ENCODE assay signal across 8 cellular contexts in the genomic region with DNA sequence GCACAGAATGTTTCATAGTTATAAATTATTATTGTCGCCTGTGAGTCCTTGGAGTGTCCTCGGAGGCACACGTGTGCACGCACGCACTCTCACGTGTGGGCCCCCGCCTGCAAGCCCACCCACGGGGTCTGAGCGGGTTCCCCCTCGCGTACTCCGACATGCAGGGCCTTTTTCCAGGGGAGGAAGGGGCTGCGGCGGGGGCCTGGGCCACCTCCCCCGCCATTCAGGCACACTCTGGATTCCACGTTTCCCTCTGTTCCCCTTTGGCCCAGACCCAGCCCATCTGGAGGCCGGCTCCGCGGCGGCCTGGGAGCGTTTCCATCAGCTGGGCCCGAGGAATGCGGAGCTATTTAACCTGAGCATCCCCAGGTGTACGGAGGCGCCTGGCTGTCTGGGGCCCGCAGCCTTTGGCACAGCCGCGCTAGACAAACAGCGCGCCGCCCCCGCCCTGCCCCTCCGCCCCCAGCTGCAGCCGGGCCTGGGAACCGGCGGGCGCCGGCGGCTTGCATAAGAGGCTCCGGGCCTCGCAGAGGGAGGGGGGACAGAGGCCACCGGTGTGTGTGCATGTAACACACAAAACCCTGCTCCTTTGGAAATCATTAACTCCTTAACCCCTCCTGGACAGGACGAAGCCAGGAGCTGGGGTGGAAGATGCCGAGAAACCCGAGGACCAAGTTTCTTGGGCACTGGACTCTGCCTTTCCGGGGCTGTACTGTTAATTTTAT. TPM values are rescaled to one million over a fixed set of nuclear protein-coding genes. Genes with fewer than 3 reads are reported as not detected.
DNase-seq lines count a peak whose midpoint lies in the region; ATAC-seq and TF ChIP-seq lines count a peak whose summit lies in the region.

No MANE protein-coding gene starts in this region.

- H3K4me1 Mint-ChIP-seq in endodermal cell: peaks cover 49% of the 10 kb centered on the region

- peak overlapping the region; percentile 60 for H3K18ac ChIP-seq in mesendoderm (ENCODE audit: low read length)

- no peak overlapping the region for H2AK5ac ChIP-seq in mesendoderm (ENCODE audit: low read length)

- DNase-seq in HPDE6-E6E7 (ENCODE audit: extremely low spot score) (peak; percentile 85), NCI-H748 (lab: John Stamatoyannopoulos, UW; ENCODE audit: unreplicated experiment) (peak; percentile 97), endodermal cell (peak; percentile 98), mesendoderm (peak; percentile 98), uterus (peak; percentile 73 to 79), GDM1 (lab: John Stamatoyannopoulos, UW) (no peak)

- peaks cover 2% of the 10 kb centered on the region for H3K9me3 Mint-ChIP-seq in endodermal cell

- H3K4me2 ChIP-seq in mesendoderm (ENCODE audit: low read length): peak overlapping the region; percentile 28

- peaks cover 22% of the 10 kb centered on the region for H3K36me3 Mint-ChIP-seq in endodermal cell (ENCODE audit: low read depth)

- peaks cover 1% of the 10 kb centered on the region for H3K27me3 Mint-ChIP-seq in endodermal cell (ENCODE audit: insufficient read depth)

- intact Hi-C loops in uterus (cut with DNase I; ENCODE audit: low total_unique reads): no loop called here

- ATAC-seq in HG02798 (IDR thresholded peaks at IDR 0.05; ENCODE audit: poor library complexity, unreplicated experiment) (no peak), GM19467 (IDR thresholded peaks at IDR 0.05; ENCODE audit: unreplicated experiment) (no peak)

- H3K4ac ChIP-seq in mesendoderm (ENCODE audit: low read depth, low read length): peak overlapping the region; percentile 18

- H3K9ac ChIP-seq in endodermal cell (ENCODE audit: extremely low read depth, low read length, poor library complexity, severe bottlenecking) (peak overlapping the region; percentile 25), mesendoderm (ENCODE audit: low read length) (peak overlapping the region; percentile 98)

- peak in 1 of 2 donors; percentile 34 for TF ChIP-seq POLR2A in uterus (IDR thresholded peaks at IDR 0.05)

- H2BK5ac ChIP-seq in mesendoderm (ENCODE audit: low read length): peak overlapping the region; percentile 93

- H3K4me3 ChIP-seq in endodermal cell (ENCODE audit: low read length): peak overlapping the region; percentile 95
- no peak overlapping the region for H3K4me3 ChIP-seq in mesendoderm (ENCODE audit: low read length)
- H3K4me3 ChIP-seq in uterus: peak overlapping the region in 1 of 2 donors; percentile 16

- no peak overlapping the region for H2BK15ac ChIP-seq in mesendoderm (replicated peaks; ENCODE audit: low read depth)

- H4K5ac ChIP-seq in mesendoderm (ENCODE audit: low read length): no peak overlapping the region

- no peaks in the 10 kb centered on the region for H3K79me1 ChIP-seq in mesendoderm (ENCODE audit: low read length)

- H3K27me3 ChIP-seq in endodermal cell (ENCODE audit: control insufficient read depth, insufficient read depth, low read length, poor library complexity, severe bottlenecking) (no peaks in the 10 kb centered on the region), mesendoderm (ENCODE audit: insufficient read depth, low read length, poor library complexity) (no peaks in the 10 kb centered on the region), uterus (no peaks in the 10 kb centered on the region)

- no peaks in the 10 kb centered on the region for H3K36me3 ChIP-seq in endodermal cell (ENCODE audit: control insufficient read depth, insufficient read depth, low read length)
- no peaks in the 10 kb centered on the region for H3K36me3 ChIP-seq in mesendoderm (ENCODE audit: control insufficient read depth, insufficient read depth, low read length)
- H3K36me3 ChIP-seq in uterus: no peaks in the 10 kb centered on the region

- peak overlapping the region; percentile 99 for H3K27ac Mint-ChIP-seq in endodermal cell

- H3K4me1 ChIP-seq in endodermal cell (ENCODE audit: control insufficient read depth, insufficient read depth, low read length) (peaks cover 19% of the 10 kb centered on the region), mesendoderm (ENCODE audit: control insufficient read depth, low read depth, low read length) (peaks cover 8% of the 10 kb centered on the region), uterus (peaks cover 0 to 5% of the 10 kb centered on the region in 2 donors)

- peak overlapping the region; percentile 83 for H2BK120ac ChIP-seq in mesendoderm (ENCODE audit: low read depth, low read length)

- H3K23ac ChIP-seq in mesendoderm (ENCODE audit: low read length): no peak overlapping the region

- no peaks in the 10 kb centered on the region for H3K9me3 ChIP-seq in endodermal cell (ENCODE audit: control insufficient read depth, low read length)
- H3K9me3 ChIP-seq in uterus: no peaks in the 10 kb centered on the region

- H3K4me3 Mint-ChIP-seq in endodermal cell: peak overlapping the region; percentile 99

- H3K79me2 ChIP-seq in mesendoderm (ENCODE audit: control insufficient read depth, insufficient read depth, low read length): peaks cover 26% of the 10 kb centered on the region

- H4K8ac ChIP-seq in mesendoderm (ENCODE audit: low read depth, low read length): peak overlapping the region; percentile 3

- peak overlapping the region; percentile 84 for H3K56ac ChIP-seq in mesendoderm (ENCODE audit: low read length)

- H3K27ac ChIP-seq in endodermal cell (ENCODE audit: low read depth, low read length) (peak overlapping the region; percentile 88), mesendoderm (ENCODE audit: low read depth, low read length) (peak overlapping the region; percentile 89), uterus (peak overlapping the region in 1 of 2 donors; percentile 80)

- WGBS in endodermal cell (ENCODE audit: insufficient coverage in 1 of 2, insufficient read length in 1 of 2), 2 experiments: 20 to 36% methylated on average over 15 to 46 of the region's 46 CpGs
- whole genome bisulfite sequencing in mesendoderm (ENCODE audit: extremely low coverage, insufficient coverage, low lambda C conversion rate): no CpG with 5 or more reads among the region's 46 CpGs

- no peak for TF ChIP-seq CTCF in endodermal cell (conservative IDR thresholded peaks at IDR 0.05)
- no peak for TF ChIP-seq CTCF in uterus (IDR thresholded peaks at IDR 0.05)

RNA-seq across cellular contexts. Expression of a gene that starts 3.3 kb away (rescaled TPM):
- total RNA-seq in endodermal cell: 100 to 1,000 TPM; 380 to 447 TPM
- polyA plus RNA-seq in endodermal cell (2013, experiment 1 of 2): 223 TPM
- polyA plus RNA-seq in endodermal cell (2013, experiment 2 of 2): 194 TPM
- polyA plus RNA-seq in mesendoderm (2013, experiment 1 of 2): 298 TPM
- polyA plus RNA-seq in mesendoderm (2013, experiment 2 of 2): 282 TPM
- total RNA-seq in uterus: 100 to 1,000 TPM; 364 to 646 (median 505) TPM

RNA-seq across cellular contexts. Expression of a gene that starts 29.3 kb away (rescaled TPM):
- not detected for total RNA-seq in endodermal cell
- not detected for polyA plus RNA-seq in endodermal cell (2013, experiment 1 of 2)
- polyA plus RNA-seq in endodermal cell (2013, experiment 2 of 2): not detected
- 0.06 TPM for polyA plus RNA-seq in mesendoderm (2013, experiment 1 of 2)
- polyA plus RNA-seq in mesendoderm (2013, experiment 2 of 2): not detected
- total RNA-seq in uterus: 1 to 10 TPM in 2 of 4 donors, not detected in 2; 5.1 to 8.4 TPM
